Comparison of ENCODE assay signal across 23 cellular contexts in the genomic region with DNA sequence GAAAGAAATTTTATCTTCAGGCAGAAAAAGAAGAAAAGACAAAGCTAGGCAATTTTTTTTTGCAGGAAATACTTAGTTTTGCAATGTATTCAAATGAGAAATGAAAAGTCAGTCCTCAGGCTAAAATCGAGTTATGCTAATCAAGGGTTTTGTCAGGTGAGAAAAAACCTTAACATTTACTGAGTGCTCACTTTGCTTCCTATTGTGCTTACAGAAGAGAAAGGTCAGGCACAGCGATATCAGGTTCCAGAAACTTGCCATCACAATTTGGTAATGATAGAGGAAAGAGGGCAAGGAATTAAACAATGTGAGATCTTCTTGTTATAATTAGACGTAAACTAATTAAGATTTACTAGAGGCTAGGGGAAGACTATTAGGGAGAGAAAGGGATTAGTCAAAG.
"Had no signal": no experiment of that assay in that cellular context is flagged by ENCODE, and none has a peak within 500 bp of the region (broad histone marks: within the 10 kb centered on the region; RNA-seq: fewer than 3 reads in every experiment).

No MANE protein-coding gene starts in this region.

- H3K4me3 Mint-ChIP-seq: activated B cell treated with CpG ODN at 0.5 μM for 24 hours; activated CD4-positive, alpha-beta T cell treated with anti-CD3 and anti-CD28 coated beads, Interleukin-2, amount 10 ng/mL, durations not matched to agents 24 days and 14 days; activated CD8-positive, alpha-beta memory T cell treated with anti-CD3 and anti-CD28 coated beads, Interleukin-2, amount 10 ng/mL, durations not matched to agents 7 days and 5 days; activated naive CD8-positive, alpha-beta T cell treated with anti-CD3 and anti-CD28 coated beads, Interleukin-2, amount 50 U/mL, for 24 hours; activated T-cell treated with anti-CD3 and anti-CD28 coated beads, Interleukin-2, amount 50 U/mL, for 24 hours; central memory CD8-positive, alpha-beta T cell; T-helper 17 cell had no signal

- H3K27me3 Mint-ChIP-seq: activated B cell treated with CpG ODN at 0.5 μM for 24 hours; activated CD4-positive, alpha-beta T cell treated with anti-CD3 and anti-CD28 coated beads, Interleukin-2, amount 10 ng/mL, durations not matched to agents 24 days and 14 days; activated CD8-positive, alpha-beta memory T cell treated with anti-CD3 and anti-CD28 coated beads, Interleukin-2, amount 10 ng/mL, durations not matched to agents 7 days and 5 days; activated naive CD8-positive, alpha-beta T cell treated with anti-CD3 and anti-CD28 coated beads, Interleukin-2, amount 50 U/mL, for 24 hours; activated T-cell treated with anti-CD3 and anti-CD28 coated beads, Interleukin-2, amount 50 U/mL, for 24 hours; central memory CD8-positive, alpha-beta T cell; T-helper 17 cell had no signal

- H3K4me3 ChIP-seq: ascending aorta, body of pancreas had no signal

- H3K27ac ChIP-seq: ascending aorta, body of pancreas had no signal

- H3K9me3 ChIP-seq: ascending aorta, body of pancreas had no signal

- H3K36me3 Mint-ChIP-seq: activated CD8-positive, alpha-beta memory T cell treated with anti-CD3 and anti-CD28 coated beads, Interleukin-2, amount 10 ng/mL, durations not matched to agents 7 days and 5 days had no signal

- H3K27me3 ChIP-seq: ascending aorta, body of pancreas had no signal

- H3K4me1 Mint-ChIP-seq: activated B cell treated with CpG ODN at 0.5 μM for 24 hours; activated CD4-positive, alpha-beta T cell treated with anti-CD3 and anti-CD28 coated beads, Interleukin-2, amount 10 ng/mL, durations not matched to agents 24 days and 14 days; activated CD8-positive, alpha-beta memory T cell treated with anti-CD3 and anti-CD28 coated beads, Interleukin-2, amount 10 ng/mL, durations not matched to agents 7 days and 5 days; activated naive CD8-positive, alpha-beta T cell treated with anti-CD3 and anti-CD28 coated beads, Interleukin-2, amount 50 U/mL, for 24 hours; central memory CD8-positive, alpha-beta T cell; T-helper 17 cell had no signal

- H3K4me1 ChIP-seq: ascending aorta, body of pancreas had no signal

- DNase-seq: activated B cell treated with CpG ODN at 0.5 μM for 24 hours; activated CD4-positive, alpha-beta T cell treated with anti-CD3 and anti-CD28 coated beads for 1 hour; activated CD4-positive, alpha-beta T cell treated with anti-CD3 and anti-CD28 coated beads, Interleukin-2, amount 10 ng/mL, durations not matched to agents 24 days and 14 days; activated CD4-positive, alpha-beta T cell treated with anti-CD3 and anti-CD28 coated beads, Interleukin-2, amount 50 U/mL, for 48 hours; activated CD8-positive, alpha-beta memory T cell treated with anti-CD3 and anti-CD28 coated beads, Interleukin-2, amount 10 ng/mL, durations not matched to agents 7 days and 5 days; activated effector memory CD4-positive, alpha-beta T cell treated with anti-CD3 and anti-CD28 coated beads, Interleukin-2, amount 50 U/mL, for 16 hours; activated naive CD4-positive, alpha-beta T cell treated with Interleukin-2 at 50 U/mL for 16 hours; activated naive CD8-positive, alpha-beta T cell treated with anti-CD3 and anti-CD28 coated beads, Interleukin-2, amount 50 U/mL, for 24 hours; activated T-cell treated with anti-CD3 and anti-CD28 coated beads, Interleukin-2, amount 50 U/mL, for 24 hours; amniotic stem cell; body of pancreas; NCI-H1105 treated with DMSO at 0.1 percent for 48 hours; NCI-H1436 treated with DMSO at 0.1 percent for 48 hours; NCI-H187; NCI-H2081; NCI-H510A treated with DMSO at 0.1 percent for 48 hours; NCI-H69; SIG-M5; T-helper 17 cell; T-helper 9 cell had no signal

- H3K36me3 ChIP-seq: ascending aorta had no signal

- H3K27ac Mint-ChIP-seq: activated B cell treated with CpG ODN at 0.5 μM for 24 hours; activated CD4-positive, alpha-beta T cell treated with anti-CD3 and anti-CD28 coated beads, Interleukin-2, amount 10 ng/mL, durations not matched to agents 24 days and 14 days; activated CD8-positive, alpha-beta memory T cell treated with anti-CD3 and anti-CD28 coated beads, Interleukin-2, amount 10 ng/mL, durations not matched to agents 7 days and 5 days; activated naive CD4-positive, alpha-beta T cell treated with anti-CD3 and anti-CD28 coated beads, Interleukin-2, amount 50 U/mL, for 72 hours; activated naive CD8-positive, alpha-beta T cell treated with anti-CD3 and anti-CD28 coated beads, Interleukin-2, amount 50 U/mL, for 24 hours; activated T-cell treated with anti-CD3 and anti-CD28 coated beads, Interleukin-2, amount 50 U/mL, for 24 hours; T-helper 17 cell had no signal

- ATAC-seq: activated CD8-positive, alpha-beta memory T cell treated with anti-CD3 and anti-CD28 coated beads, Interleukin-2, amount 10 ng/mL, durations not matched to agents 7 days and 5 days; activated naive CD4-positive, alpha-beta T cell treated with anti-CD3 and anti-CD28 coated beads, Interleukin-2, amount 50 U/mL, for 72 hours; activated naive CD8-positive, alpha-beta T cell treated with anti-CD3 and anti-CD28 coated beads, Interleukin-2, amount 50 U/mL, for 24 hours; body of pancreas; T-helper 17 cell had no signal
